ENCODE assay signal across 24 cellular contexts in genomic region chr12:88684170-88684569, GRCh38.
"Had no signal": no experiment of that assay in that cellular context is flagged by ENCODE, and none has a peak within 500 bp of the region (broad histone marks: within the 10 kb centered on the region; RNA-seq: fewer than 3 reads in every experiment).

No MANE protein-coding gene starts in this region.

- ATAC-seq: activated naive CD4-positive, alpha-beta T cell treated with anti-CD3 and anti-CD28 coated beads, Interleukin-2, amount 50 U/mL, for 72 hours; activated T-cell treated with anti-CD3 and anti-CD28 coated beads, Interleukin-2, amount 50 U/mL, for 72 hours; esophagus mucosa; WTC11 had no signal

- H3K27ac ChIP-seq: brain microvascular endothelial cell, coronary artery, dorsolateral prefrontal cortex had no signal

- DNase-seq: activated CD4-positive, alpha-beta memory T cell treated with anti-CD3 and anti-CD28 coated beads, Interleukin-2, amount 10 ng/mL, durations not matched to agents 7 days and 5 days; activated CD4-positive, alpha-beta T cell treated with anti-CD3 and anti-CD28 coated beads for 1 hour; activated CD4-positive, alpha-beta T cell treated with anti-CD3 and anti-CD28 coated beads for 4 hours; activated CD4-positive, alpha-beta T cell treated with anti-CD3 and anti-CD28 coated beads, Interleukin-2, amount 10 ng/mL, durations not matched to agents 7 days and 5 days; activated CD4-positive, alpha-beta T cell treated with anti-CD3 and anti-CD28 coated beads, Interleukin-2, amount 50 U/mL, for 4 hours; activated CD8-positive, alpha-beta memory T cell treated with anti-CD3 and anti-CD28 coated beads, Interleukin-2, amount 50 U/mL, for 48 hours; activated gamma-delta T cell; activated naive CD4-positive, alpha-beta T cell; activated naive CD4-positive, alpha-beta T cell treated with anti-CD3 and anti-CD28 coated beads, Interleukin-2, amount 10 ng/mL, durations not matched to agents 7 days and 5 days; activated naive CD8-positive, alpha-beta T cell treated with anti-CD3 and anti-CD28 coated beads, Interleukin-2, amount 10 ng/mL, durations not matched to agents 7 days and 5 days; activated T-cell treated with anti-CD3 and anti-CD28 coated beads for 4 hours; activated T-cell treated with anti-CD3 and anti-CD28 coated beads, Interleukin-2, amount 50 U/mL, for 24 hours; activated T-cell treated with anti-CD3 and anti-CD28 coated beads, Interleukin-2, amount 50 U/mL, for 72 hours; brain microvascular endothelial cell; dorsolateral prefrontal cortex; effector memory CD4-positive, alpha-beta T cell; endodermal cell; foreskin fibroblast; head of caudate nucleus; T-helper 2 cell had no signal
